29 cellular contexts compared by ENCODE assay signal in genomic region chr3:73521936-73522335, GRCh38.
DNase-seq lines count a peak whose midpoint lies in the region; TF ChIP-seq lines count a peak whose summit lies in the region.
"Had no signal": no experiment of that assay in that cellular context is flagged by ENCODE, and none has a peak within 500 bp of the region (broad histone marks: within the 10 kb centered on the region; RNA-seq: fewer than 3 reads in every experiment).

No MANE protein-coding gene starts in this region.

- H3K9me3 Mint-ChIP-seq in brain (peaks cover 0 to 7% (median 0%) of the 10 kb centered on the region in 5 experiments), nephron progenitor cell (peaks cover 13% of the 10 kb centered on the region)
- H3K9me3 Mint-ChIP-seq: activated CD8-positive, alpha-beta T cell treated with anti-CD3 and anti-CD28 coated beads for 36 hours; activated naive CD4-positive, alpha-beta T cell treated with anti-CD3 and anti-CD28 coated beads for 36 hours had no signal

- H3K36me3 ChIP-seq in transverse colon: no peaks in the 10 kb centered on the region
- no peaks in the 10 kb centered on the region for H3K36me3 ChIP-seq in HAP-1 (replicated peaks)
- H3K36me3 ChIP-seq: adrenal gland, left lung had no signal

- H3K9me3 ChIP-seq in transverse colon (no peaks in the 10 kb centered on the region), HAP-1 (no peaks in the 10 kb centered on the region)
- H3K9me3 ChIP-seq: body of pancreas, left lung, testis had no signal

- peak overlapping the region; percentile 77 to 86 (median 84) for H3K27ac ChIP-seq in transverse colon
- H3K27ac ChIP-seq: adrenal gland, body of pancreas, HL-60, PC-9 had no signal

- H3K27ac Mint-ChIP-seq in brain (peak overlapping the region in 3 of 5 experiments; percentile 77 to 82 (median 80)), nephron progenitor cell (peak overlapping the region; percentile 80)
- H3K27ac Mint-ChIP-seq: activated CD8-positive, alpha-beta T cell treated with anti-CD3 and anti-CD28 coated beads for 36 hours; activated naive CD4-positive, alpha-beta T cell treated with anti-CD3 and anti-CD28 coated beads for 36 hours; natural killer cell had no signal

- no peaks in the 10 kb centered on the region for H3K27me3 ChIP-seq in transverse colon
- no peaks in the 10 kb centered on the region for H3K27me3 ChIP-seq in HAP-1 (ENCODE audit: low read depth)
- H3K27me3 ChIP-seq: adrenal gland, body of pancreas, left lung, testis had no signal

- H3K4me1 Mint-ChIP-seq in brain: peaks cover 81% of the 10 kb centered on the region
- peaks cover 31% of the 10 kb centered on the region for H3K4me1 Mint-ChIP-seq in nephron progenitor cell
- H3K4me1 Mint-ChIP-seq: natural killer cell had no signal

- DNase-seq in fibroblast of mammary gland (ENCODE audit: low read depth) (peak; percentile 46), nephron progenitor cell (no peak), transverse colon (peak; percentile 71), HAP-1 (ENCODE audit: low spot score in 2 of 2) (no peak), MV-4-11 (lab: John Stamatoyannopoulos, UW) (no peak), D341Med (ENCODE audit: low spot score) (no peak)
- DNase-seq: activated CD4-positive, alpha-beta T cell treated with anti-CD3 and anti-CD28 coated beads for 1 hour; activated CD8-positive, alpha-beta memory T cell treated with anti-CD3 and anti-CD28 coated beads, Interleukin-2, amount 50 U/mL, for 48 hours; activated CD8-positive, alpha-beta T cell treated with anti-CD3 and anti-CD28 coated beads for 36 hours; activated naive CD4-positive, alpha-beta T cell treated with anti-CD3 and anti-CD28 coated beads for 36 hours; adrenal gland; body of pancreas; cerebellar nuclear complex; COR-L47; HCEC 1CT; KBM-7; natural killer cell; NCI-H1417; NCI-H2029 treated with DMSO at 0.1 percent for 48 hours; NCI-H226; NCI-H69; PC-9; stimulated activated naive CD4-positive, alpha-beta T cell treated with Interleukin-2 at 50 U/mL for 16 hours; T-helper 2 cell; testis had no signal

- TF ChIP-seq CTCF in brain (conservative IDR thresholded peaks at IDR 0.05): no peak
- no peak for TF ChIP-seq CTCF in fibroblast of mammary gland (conservative IDR thresholded peaks at IDR 0.05; ENCODE audit: control insufficient read depth, insufficient read depth, low read depth, low read length)
- TF ChIP-seq CTCF in nephron progenitor cell (IDR thresholded peaks at IDR 0.05): no peak
- TF ChIP-seq CTCF in transverse colon (IDR thresholded peaks at IDR 0.05): no peak

- H3K4me3 ChIP-seq in fibroblast of mammary gland (ENCODE audit: control insufficient read depth, low read depth, low read length) (no peak overlapping the region), transverse colon (peak overlapping the region in 2 of 4 donors; percentile 13 to 30), HAP-1 (no peak overlapping the region)
- H3K4me3 ChIP-seq: adrenal gland, body of pancreas, left lung, PC-9, smooth muscle cell, testis had no signal

- no peak for TF ChIP-seq POLR2A in transverse colon (IDR thresholded peaks at IDR 0.05)

- in situ Hi-C loops in transverse colon (cut with MboI; ENCODE audit: low pct_ligation_motif_present in 1 of 4, low pct_unique_long_range_greater_than_20kb in 1 of 4, low sequenced_read_pairs in 3 of 4): loop anchor here in 2 of 4 donors (25.0 kb wide), 2 partner anchors 90 to 315 kb away; partner anchors contain the start of gene PDZRN3 (in 1 of the 2)
- in situ Hi-C loops in HAP-1 (cut with MboI; ENCODE audit: low sequenced_read_pairs): no loop called here

- intact Hi-C loops in transverse colon (cut with DNase I; ENCODE audit: low total_unique reads): loop anchor here (5.0 kb wide), 1 partner anchor 80 kb away; no protein-coding TSS in a partner anchor

- 37 to 51% methylated on average over 5 to 6 of the region's 6 CpGs for WGBS in transverse colon (ENCODE audit: low coverage in 1 of 2), 2 donors

- H3K36me3 Mint-ChIP-seq in brain: peaks cover 15% of the 10 kb centered on the region
- H3K36me3 Mint-ChIP-seq in nephron progenitor cell (ENCODE audit: low read depth): peaks cover 23% of the 10 kb centered on the region
- H3K36me3 Mint-ChIP-seq: natural killer cell had no signal

- TF ChIP-seq EP300 in transverse colon (IDR thresholded peaks at IDR 0.05; ENCODE audit: low read depth): no peak

- H3K4me3 Mint-ChIP-seq in brain: peak overlapping the region in 1 of 5 experiments; percentile 79
- no peak overlapping the region for H3K4me3 Mint-ChIP-seq in nephron progenitor cell
- H3K4me3 Mint-ChIP-seq: activated CD8-positive, alpha-beta T cell treated with anti-CD3 and anti-CD28 coated beads for 36 hours; activated naive CD4-positive, alpha-beta T cell treated with anti-CD3 and anti-CD28 coated beads for 36 hours; natural killer cell had no signal

- H3K4me1 ChIP-seq in transverse colon: peaks cover 20 to 55% (median 40%) of the 10 kb centered on the region in 4 donors
- H3K4me1 ChIP-seq in HAP-1: no peaks in the 10 kb centered on the region
- H3K4me1 ChIP-seq: body of pancreas, left lung had no signal

- no peaks in the 10 kb centered on the region for H3K27me3 Mint-ChIP-seq in brain
- H3K27me3 Mint-ChIP-seq in nephron progenitor cell (ENCODE audit: low read depth, poor library complexity): peaks cover 3% of the 10 kb centered on the region

Comparison
In these comparisons a context has a peak if more than half of its experiments do, and no peak if none do; other contexts are left out.
1. DNase-seq: peak in fibroblast of mammary gland (single experiment) and transverse colon (single experiment); none in nephron progenitor cell (single experiment), HAP-1 (0 of 2), MV-4-11 (single experiment) and D341Med (single experiment).